ENCODE assay signal across 16 cellular contexts in the genomic region with DNA sequence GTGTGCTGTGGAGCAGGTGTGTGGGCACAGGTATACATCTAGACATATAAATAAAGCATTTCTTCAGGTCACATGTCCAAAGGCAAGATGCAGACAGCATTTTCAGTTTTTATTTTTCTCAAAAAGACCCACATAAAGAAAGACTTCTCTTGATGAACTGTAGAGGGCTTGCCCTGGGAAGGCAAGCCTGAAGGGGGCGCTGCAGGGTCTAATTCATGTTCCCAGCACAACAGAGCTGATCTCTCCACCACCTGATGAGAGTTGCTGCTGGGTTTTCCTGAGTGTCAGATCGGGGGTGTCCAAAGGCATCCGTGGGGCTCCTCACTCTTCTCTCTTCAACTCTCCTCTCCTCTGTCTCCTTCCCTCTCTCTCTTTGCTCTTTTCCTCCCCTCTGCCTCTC. TPM values are rescaled to one million over a fixed set of nuclear protein-coding genes. Genes with fewer than 3 reads are reported as not detected.
A peak's percentile ranks its signal among the peaks of the same experiment; 100 is the strongest.
DNase-seq lines count a peak whose midpoint lies in the region; ATAC-seq and TF ChIP-seq lines count a peak whose summit lies in the region.
"Had no signal": no experiment of that assay in that cellular context is flagged by ENCODE, and none has a peak within 500 bp of the region (broad histone marks: within the 10 kb centered on the region; RNA-seq: fewer than 3 reads in every experiment).

No MANE protein-coding gene starts in this region.

- no peaks in the 10 kb centered on the region for H3K4me1 Mint-ChIP-seq in naive thymus-derived CD8-positive, alpha-beta T cell

- H3K27me3 Mint-ChIP-seq in naive thymus-derived CD8-positive, alpha-beta T cell = peaks cover 2 to 52% (median 27%) of the 10 kb centered on the region in 5 donors

- H3K9me3 ChIP-seq in A673 (ENCODE audit: low read depth, low read length, poor library complexity, severe bottlenecking) = peaks cover 12% of the 10 kb centered on the region

- ATAC-seq in naive thymus-derived CD8-positive, alpha-beta T cell = no peak
- ATAC-seq in GM21526 (IDR thresholded peaks at IDR 0.05; ENCODE audit: low FRiP score, unreplicated experiment) = no peak
- no peak for ATAC-seq in HG03095 (IDR thresholded peaks at IDR 0.05; ENCODE audit: unreplicated experiment)
- ATAC-seq: activated CD4-positive, CD25-positive, alpha-beta regulatory T cell treated with anti-CD3 and anti-CD28 coated beads, Interleukin-2, amount 50 U/mL, for 24 hours; activated T-cell treated with anti-CD3 and anti-CD28 coated beads, Interleukin-2, amount 50 U/mL, for 72 hours had no signal

- no peak overlapping the region for H3K27ac Mint-ChIP-seq in naive thymus-derived CD8-positive, alpha-beta T cell
- H3K27ac Mint-ChIP-seq: activated T-cell treated with anti-CD3 and anti-CD28 coated beads, Interleukin-2, amount 50 U/mL, for 72 hours had no signal

- H3K4me1 ChIP-seq in A673 (ENCODE audit: insufficient read depth, low read length, poor library complexity, severe bottlenecking) = no peaks in the 10 kb centered on the region
- H3K4me1 ChIP-seq: right atrium auricular region had no signal

- H3K4me3 Mint-ChIP-seq in naive thymus-derived CD8-positive, alpha-beta T cell = no peak overlapping the region
- H3K4me3 Mint-ChIP-seq: activated T-cell treated with anti-CD3 and anti-CD28 coated beads, Interleukin-2, amount 50 U/mL, for 72 hours had no signal

- TF ChIP-seq CTCF in A673 (conservative IDR thresholded peaks at IDR 0.05; ENCODE audit: low read depth, low read length) = peak; percentile 50
- peak; percentile 17 for TF ChIP-seq CTCF in GM12865 (IDR thresholded peaks at IDR 0.05; ENCODE audit: insufficient read depth, low read depth, low read length, missing control alignments)

- no peaks in the 10 kb centered on the region for H3K27me3 ChIP-seq in A673 (replicated peaks; ENCODE audit: insufficient read depth, low read depth, low read length, poor library complexity)
- H3K27me3 ChIP-seq: right atrium auricular region had no signal

- H3K36me3 ChIP-seq in A673 (ENCODE audit: insufficient read depth, low read length, poor library complexity, severe bottlenecking) = no peaks in the 10 kb centered on the region
- H3K36me3 ChIP-seq: right atrium auricular region had no signal

- peaks cover 4 to 43% (median 25%) of the 10 kb centered on the region in 9 donors for H3K9me3 Mint-ChIP-seq in naive thymus-derived CD8-positive, alpha-beta T cell

- intact Hi-C loops in A673 (cut with micrococcal nuclease; ENCODE audit: unreplicated experiment) = no loop called here

- peaks cover 0 to 20% (median 0%) of the 10 kb centered on the region in 3 donors for H3K36me3 Mint-ChIP-seq in naive thymus-derived CD8-positive, alpha-beta T cell

- POLR2A ChIA-PET in A673 (lab: Charles Lee; ENCODE audit: low non-redundant PET) = no interaction called here
- POLR2A ChIA-PET in naive thymus-derived CD8-positive, alpha-beta T cell (lab: Charles Lee) = no interaction called here

- H3K4me3 ChIP-seq in A673 (ENCODE audit: low read depth, low read length, poor library complexity, severe bottlenecking) = no peak overlapping the region
- no peak overlapping the region for H3K4me3 ChIP-seq in GM12865 (ENCODE audit: low read depth, low read length)
- H3K4me3 ChIP-seq: dorsolateral prefrontal cortex, right atrium auricular region had no signal

- BruUV-seq in A673 (replicated peaks; lab: Mats Ljungman, UMichigan) = no TSS peak

- CTCF ChIA-PET in A673 (lab: Charles Lee) = interaction anchor here (2.2 kb wide), 1 partner anchor 88 kb away, joined by 8 read pairs; no protein-coding TSS in a partner anchor

- no peak for DNase-seq in A673 (ENCODE audit: low spot score)
- no peak for DNase-seq in GM12865 (ENCODE audit: low read depth)
- DNase-seq in NCI-H69 (lab: John Stamatoyannopoulos, UW) = peak; percentile 27
- peak; percentile 33 for DNase-seq in iPS DF 19.7 (ENCODE audit: low read depth, low spot score)
- DNase-seq in naive thymus-derived CD8-positive, alpha-beta T cell = no peak
- DNase-seq in stimulated activated CD4-positive, alpha-beta T cell treated with anti-CD3 and anti-CD28 coated beads, Interleukin-12 subunit alpha, Interleukin-12 subunit beta, amount 100 ng/mL, for 4 hours = no peak
- DNase-seq: activated T-cell treated with anti-CD3 and anti-CD28 coated beads, Interleukin-2, amount 50 U/mL, for 72 hours; dorsolateral prefrontal cortex; kidney glomerular epithelial cell; NCI-H1105; NCI-H774 had no signal

- H3K27ac ChIP-seq in A673 (ENCODE audit: low read depth, low read length, poor library complexity, severe bottlenecking) = no peak overlapping the region
- H3K27ac ChIP-seq: C4-2B, dorsolateral prefrontal cortex, right atrium auricular region had no signal

RNA-seq across cellular contexts. Expression of gene ADRA2C, which starts 26.6 kb away (rescaled TPM):
- 14.8 and 16.7 TPM in 2 replicates for total RNA-seq in A673 (2021)
- not detected for total RNA-seq in naive thymus-derived CD8-positive, alpha-beta T cell
- polyA plus RNA-seq in naive thymus-derived CD8-positive, alpha-beta T cell = not detected
- total RNA-seq: activated T-cell treated with anti-CD3 and anti-CD28 coated beads, Interleukin-2, amount 50 U/mL, for 72 hours had no signal

Comparison
In these comparisons a context has a peak if more than half of its experiments do, and no peak if none do; other contexts are left out.
1. DNase-seq: peak in NCI-H69 (single experiment) and iPS DF 19.7 (single experiment); none in A673 (single experiment), GM12865 (single experiment), naive thymus-derived CD8-positive, alpha-beta T cell (0 of 10) and stimulated activated CD4-positive, alpha-beta T cell treated with anti-CD3 and anti-CD28 coated beads, Interleukin-12 subunit alpha, Interleukin-12 subunit beta, amount 100 ng/mL, for 4 hours (single experiment).
2. RNA of gene ADRA2C, which starts 26.6 kb away (total RNA-seq): 14.8 to 16.7 TPM in A673; not detected in naive thymus-derived CD8-positive, alpha-beta T cell; every median in the first group is over 10 times any median in the second.